Comparison of ENCODE assay signal across 16 cellular contexts in genomic region chr12:122013136-122013535, GRCh38.
"Had no signal": no experiment of that assay in that cellular context is flagged by ENCODE, and none has a peak within 500 bp of the region (broad histone marks: within the 10 kb centered on the region; RNA-seq: fewer than 3 reads in every experiment).

No MANE protein-coding gene starts in this region.

- H3K36me3 ChIP-seq: brain microvascular endothelial cell, gastroesophageal sphincter, left lung, spleen had no signal

- H3K9me3 ChIP-seq: gastroesophageal sphincter had no signal

- H3K4me3 ChIP-seq: gastroesophageal sphincter, left lung, spleen had no signal

- ATAC-seq: effector memory CD8-positive, alpha-beta T cell; gastroesophageal sphincter; left lung; sciatic nerve had no signal

- H3K27ac ChIP-seq: brain microvascular endothelial cell, epithelial cell of prostate, gastroesophageal sphincter, left lung, spleen, VCaP had no signal

- DNase-seq: brain microvascular endothelial cell; cerebellar nuclear complex; effector memory CD8-positive, alpha-beta T cell; islet precursor cell; left lung; nephron progenitor cell; spleen; stimulated activated CD4-positive, alpha-beta T cell treated with anti-CD3 and anti-CD28 coated beads, Interleukin-2, amount 100 ng/mL, for 24 hours; T1000 had no signal

- H3K4me1 Mint-ChIP-seq: activated naive CD4-positive, alpha-beta T cell treated with anti-CD3 and anti-CD28 coated beads, Interleukin-2, amount 50 U/mL, for 24 hours had no signal

- H3K4me1 ChIP-seq: gastroesophageal sphincter, left lung had no signal

- H3K27ac Mint-ChIP-seq: activated naive CD4-positive, alpha-beta T cell treated with anti-CD3 and anti-CD28 coated beads, Interleukin-2, amount 50 U/mL, for 24 hours; dendritic cell treated with granulocyte-macrophage colony-stimulating factor and Interleukin-4, amounts not matched to agents 40 ng/mL and 50 ng/mL, for 4 days; effector memory CD8-positive, alpha-beta T cell; memory B cell had no signal

- H3K4me3 Mint-ChIP-seq: activated naive CD4-positive, alpha-beta T cell treated with anti-CD3 and anti-CD28 coated beads, Interleukin-2, amount 50 U/mL, for 24 hours; dendritic cell treated with granulocyte-macrophage colony-stimulating factor and Interleukin-4, amounts not matched to agents 40 ng/mL and 50 ng/mL, for 4 days; effector memory CD8-positive, alpha-beta T cell; memory B cell; nephron progenitor cell had no signal

- H3K9me3 Mint-ChIP-seq: activated naive CD4-positive, alpha-beta T cell treated with anti-CD3 and anti-CD28 coated beads, Interleukin-2, amount 50 U/mL, for 24 hours; dendritic cell treated with granulocyte-macrophage colony-stimulating factor and Interleukin-4, amounts not matched to agents 40 ng/mL and 50 ng/mL, for 4 days; effector memory CD8-positive, alpha-beta T cell; memory B cell had no signal

- H3K27me3 ChIP-seq: brain microvascular endothelial cell, gastroesophageal sphincter, left lung, spleen had no signal

- H3K27me3 Mint-ChIP-seq: dendritic cell treated with granulocyte-macrophage colony-stimulating factor and Interleukin-4, amounts not matched to agents 40 ng/mL and 50 ng/mL, for 4 days; memory B cell had no signal
